ENCODE assay signal across 8 cellular contexts in genomic region chr11:61971177-61972111, GRCh38. TPM values are rescaled to one million over a fixed set of nuclear protein-coding genes. Genes with fewer than 3 reads are reported as not detected.
A peak's percentile ranks its signal among the peaks of the same experiment; 100 is the strongest.
DNase-seq lines count a peak whose midpoint lies in the region; ATAC-seq, FAIRE-seq and TF ChIP-seq lines count a peak whose summit lies in the region.

No MANE protein-coding gene starts in this region.

- CTCF ChIA-PET in activated naive CD4-positive, alpha-beta T cell treated with anti-CD3 and anti-CD28 coated beads for 36 hours (lab: Charles Lee): interaction anchor here (0.7 to 4.0 kb wide), 4 partner anchors 12 to 136 kb away, joined by 3 to 32 read pairs (median 4); no protein-coding TSS in a partner anchor

- H3K9me3 ChIP-seq in upper lobe of left lung: no peaks in the 10 kb centered on the region

- peak overlapping the region in 2 of 4 donors; percentile 18 to 26 for H3K4me3 ChIP-seq in upper lobe of left lung

- H3K4me1 Mint-ChIP-seq in activated naive CD4-positive, alpha-beta T cell treated with anti-CD3 and anti-CD28 coated beads for 36 hours (ENCODE audit: low read depth): peaks cover 54% of the 10 kb centered on the region
- H3K4me1 Mint-ChIP-seq in nephron progenitor cell: peaks cover 78% of the 10 kb centered on the region

- peak overlapping the region; percentile 98 to 99 (median 99) for H3K27ac ChIP-seq in upper lobe of left lung

- H3K36me3 Mint-ChIP-seq in activated naive CD4-positive, alpha-beta T cell treated with anti-CD3 and anti-CD28 coated beads for 36 hours (ENCODE audit: low read depth): peaks cover 12% of the 10 kb centered on the region
- no peaks in the 10 kb centered on the region for H3K36me3 Mint-ChIP-seq in nephron progenitor cell (ENCODE audit: low read depth)

- 25 to 27% methylated on average over 9 to 16 of the region's 16 CpGs for WGBS in upper lobe of left lung, 2 donors

- intact Hi-C loops in activated naive CD4-positive, alpha-beta T cell treated with anti-CD3 and anti-CD28 coated beads for 36 hours (cut with micrococcal nuclease): loop anchor here (1.0 to 5.0 kb wide), 5 partner anchors 54 to 984 kb away; partner anchors contain the start of gene FADS1

- H3K4me3 Mint-ChIP-seq in activated naive CD4-positive, alpha-beta T cell treated with anti-CD3 and anti-CD28 coated beads for 36 hours: peak overlapping the region; percentile 10
- H3K4me3 Mint-ChIP-seq in nephron progenitor cell: peak overlapping the region; percentile 43

- peak in 3 of 4 donors; percentile 58 to 77 (median 60) for TF ChIP-seq POLR2A in upper lobe of left lung (IDR thresholded peaks at IDR 0.05)

- FAIRE-seq in D721Med (lab: Jason Lieb, UNC): no peak

- peaks cover 0 to under 1% (median 0%) of the 10 kb centered on the region in 4 donors for H3K36me3 ChIP-seq in upper lobe of left lung

- no peaks in the 10 kb centered on the region for H3K27me3 ChIP-seq in upper lobe of left lung

- ATAC-seq in upper lobe of left lung (ENCODE audit: low FRiP score in 2 of 2): peak; percentile 78 to 89
- no peak for ATAC-seq in GM21737 (IDR thresholded peaks at IDR 0.05; ENCODE audit: unreplicated experiment)

- H3K27ac Mint-ChIP-seq in activated naive CD4-positive, alpha-beta T cell treated with anti-CD3 and anti-CD28 coated beads for 36 hours: peak overlapping the region; percentile 92
- peak overlapping the region; percentile 91 for H3K27ac Mint-ChIP-seq in nephron progenitor cell

- H3K9me3 Mint-ChIP-seq in activated naive CD4-positive, alpha-beta T cell treated with anti-CD3 and anti-CD28 coated beads for 36 hours: no peaks in the 10 kb centered on the region
- no peaks in the 10 kb centered on the region for H3K9me3 Mint-ChIP-seq in nephron progenitor cell

- peaks cover 72 to 80% (median 74%) of the 10 kb centered on the region in 4 donors for H3K4me1 ChIP-seq in upper lobe of left lung

- TF ChIP-seq EP300 in upper lobe of left lung (IDR thresholded peaks at IDR 0.05): peak in 3 of 4 donors; percentile 20 to 97 (median 52)

- TF ChIP-seq CTCF in D721Med (IDR thresholded peaks at IDR 0.05; ENCODE audit: insufficient read depth, missing control alignments) (no peak), nephron progenitor cell (IDR thresholded peaks at IDR 0.05) (no peak), upper lobe of left lung (IDR thresholded peaks at IDR 0.05) (peak in 1 of 6 experiments; percentile 5)

- no peaks in the 10 kb centered on the region for H3K27me3 Mint-ChIP-seq in activated naive CD4-positive, alpha-beta T cell treated with anti-CD3 and anti-CD28 coated beads for 36 hours (ENCODE audit: low read depth)
- peaks cover 4% of the 10 kb centered on the region for H3K27me3 Mint-ChIP-seq in nephron progenitor cell (ENCODE audit: low read depth, poor library complexity)

- peak; percentile 9 for DNase-seq in D721Med (ENCODE audit: insufficient read length, low spot score)
- DNase-seq in HPDE6-E6E7 (ENCODE audit: extremely low spot score): peak; percentile 69
- DNase-seq in NOMO-1 treated with dmso at 0.1 percent for 144 hours (lab: John Stamatoyannopoulos, UW; ENCODE audit: unreplicated experiment): peak; percentile 75
- peak; percentile 86 for DNase-seq in activated naive CD4-positive, alpha-beta T cell treated with anti-CD3 and anti-CD28 coated beads for 36 hours
- peak; percentile 99 for DNase-seq in foreskin melanocyte
- DNase-seq in nephron progenitor cell: peak; percentile 85
- peak; percentile 90 to 99 for DNase-seq in upper lobe of left lung

RNA-seq across cellular contexts. Expression of gene FTH1, which starts 4.0 kb away (rescaled TPM):
- 1,000 to 10,000 TPM; 1,302 to 1,352 TPM for total RNA-seq in activated naive CD4-positive, alpha-beta T cell treated with anti-CD3 and anti-CD28 coated beads for 36 hours
- 1,000 to 10,000 TPM; 2,996 to 4,693 (median 4,496) TPM for total RNA-seq in upper lobe of left lung

RNA-seq across cellular contexts. Expression of gene BEST1, which starts 21.3 kb away (rescaled TPM):
- under 1 TPM; 0.45 to 0.49 TPM for total RNA-seq in activated naive CD4-positive, alpha-beta T cell treated with anti-CD3 and anti-CD28 coated beads for 36 hours
- 10 to 100 TPM in 3 of 6 donors, 1 to 10 TPM in 3; 6.5 to 18.9 (median 10.4) TPM for total RNA-seq in upper lobe of left lung

RNA-seq across cellular contexts. Expression of gene RAB3IL1, which starts 54.1 kb away (rescaled TPM):
- total RNA-seq in activated naive CD4-positive, alpha-beta T cell treated with anti-CD3 and anti-CD28 coated beads for 36 hours: under 1 TPM; 0.52 to 0.74 TPM
- total RNA-seq in upper lobe of left lung: 10 to 100 TPM in 3 of 6 donors, 1 to 10 TPM in 3; 4.4 to 20.7 (median 10.0) TPM

Comparison
In these comparisons a context has a peak if more than half of its experiments do, and no peak if none do; other contexts are left out.
1. DNase-seq: peak in every context shown above with its lines; median percentile 99 in foreskin melanocyte; 94 in upper lobe of left lung; 86 in activated naive CD4-positive, alpha-beta T cell treated with anti-CD3 and anti-CD28 coated beads for 36 hours; 85 in nephron progenitor cell; 75 in NOMO-1 treated with dmso at 0.1 percent for 144 hours; 69 in HPDE6-E6E7; 9 in D721Med.
2. RNA of gene BEST1, which starts 21.3 kb away (total RNA-seq): 6.5 to 18.9 TPM in upper lobe of left lung; 0.45 to 0.49 TPM in activated naive CD4-positive, alpha-beta T cell treated with anti-CD3 and anti-CD28 coated beads for 36 hours; every median in the first group is over 4 times any median in the second.